In genomic region chr2:111981666-111982065, GRCh38 we compare ENCODE assay signal across 39 cellular contexts.
"Had no signal": no experiment of that assay in that cellular context is flagged by ENCODE, and none has a peak within 500 bp of the region (broad histone marks: within the 10 kb centered on the region; RNA-seq: fewer than 3 reads in every experiment).

No MANE protein-coding gene starts in this region.

- H3K4me1 ChIP-seq: ascending aorta, body of pancreas, breast epithelium had no signal

- H3K27ac ChIP-seq: adrenal gland, ascending aorta, body of pancreas, brain microvascular endothelial cell, breast epithelium, cardiac muscle cell had no signal

- ATAC-seq: activated naive CD8-positive, alpha-beta T cell treated with anti-CD3 and anti-CD28 coated beads, Interleukin-2, amount 50 U/mL, for 24 hours; activated T-cell treated with anti-CD3 and anti-CD28 coated beads, Interleukin-2, amount 50 U/mL, for 4 hours; activated T-cell treated with anti-CD3 and anti-CD28 coated beads, Interleukin-2, amount 50 U/mL, for 72 hours; activated T-helper 17 cell treated with anti-CD3 and anti-CD28 coated beads, Interleukin-2, amount 50 U/mL, for 72 hours; body of pancreas had no signal

- H3K9me3 ChIP-seq: ascending aorta, body of pancreas had no signal

- H3K4me3 Mint-ChIP-seq: activated naive CD4-positive, alpha-beta T cell treated with anti-CD3 and anti-CD28 coated beads for 36 hours; activated naive CD4-positive, alpha-beta T cell treated with anti-CD3 and anti-CD28 coated beads, Interleukin-2, amount 10 ng/mL, durations not matched to agents 7 days and 5 days; activated naive CD4-positive, alpha-beta T cell treated with anti-CD3 and anti-CD28 coated beads, Interleukin-2, amount 50 U/mL, for 24 hours; activated naive CD8-positive, alpha-beta T cell; activated naive CD8-positive, alpha-beta T cell treated with anti-CD3 and anti-CD28 coated beads for 36 hours; activated naive CD8-positive, alpha-beta T cell treated with anti-CD3 and anti-CD28 coated beads, Interleukin-2, amount 10 ng/mL, durations not matched to agents 7 days and 5 days; activated naive CD8-positive, alpha-beta T cell treated with anti-CD3 and anti-CD28 coated beads, Interleukin-2, amount 50 U/mL, for 24 hours; activated T-cell treated with anti-CD3 and anti-CD28 coated beads, Interleukin-2, amount 50 U/mL, for 24 hours; activated T-cell treated with anti-CD3 and anti-CD28 coated beads, Interleukin-2, amount 50 U/mL, for 4 hours; activated T-helper 1 cell treated with anti-CD3 and anti-CD28 coated beads, Interleukin-12 subunit alpha, Interleukin-12 subunit beta, Interleukin-2, Interleukin-4 antibody, amounts not matched to agents 30 ng/mL and 10 ng/mL and 1 ng/mL, durations not matched to agents 14 hours and 24 hours and 36 hours; brain; central memory CD8-positive, alpha-beta T cell had no signal

- H3K4me1 Mint-ChIP-seq: activated naive CD4-positive, alpha-beta T cell treated with anti-CD3 and anti-CD28 coated beads, Interleukin-2, amount 50 U/mL, for 24 hours; activated naive CD8-positive, alpha-beta T cell treated with anti-CD3 and anti-CD28 coated beads, Interleukin-2, amount 10 ng/mL, durations not matched to agents 7 days and 5 days had no signal

- H3K27ac Mint-ChIP-seq: activated naive CD4-positive, alpha-beta T cell treated with anti-CD3 and anti-CD28 coated beads, Interleukin-2, amount 10 ng/mL, durations not matched to agents 7 days and 5 days; activated naive CD4-positive, alpha-beta T cell treated with anti-CD3 and anti-CD28 coated beads, Interleukin-2, amount 50 U/mL, for 24 hours; activated naive CD8-positive, alpha-beta T cell; activated naive CD8-positive, alpha-beta T cell treated with anti-CD3 and anti-CD28 coated beads for 36 hours; activated naive CD8-positive, alpha-beta T cell treated with anti-CD3 and anti-CD28 coated beads, Interleukin-2, amount 10 ng/mL, durations not matched to agents 7 days and 5 days; activated naive CD8-positive, alpha-beta T cell treated with anti-CD3 and anti-CD28 coated beads, Interleukin-2, amount 50 U/mL, for 24 hours; brain had no signal

- H3K36me3 ChIP-seq: brain microvascular endothelial cell, breast epithelium had no signal

- DNase-seq: activated effector memory CD4-positive, alpha-beta T cell treated with anti-CD3 and anti-CD28 coated beads, Interleukin-2, amount 50 U/mL, for 16 hours; activated effector memory CD4-positive, alpha-beta T cell treated with Interleukin-2 at 50 U/mL for 16 hours; activated gamma-delta T cell; activated gamma-delta T cell treated with Interleukin-2 at 50 U/mL for 16 hours; activated naive CD4-positive, alpha-beta T cell; activated naive CD4-positive, alpha-beta T cell treated with anti-CD3 and anti-CD28 coated beads for 36 hours; activated naive CD4-positive, alpha-beta T cell treated with anti-CD3 and anti-CD28 coated beads, Interleukin-2, amount 10 ng/mL, durations not matched to agents 7 days and 5 days; activated naive CD4-positive, alpha-beta T cell treated with anti-CD3 and anti-CD28 coated beads, Interleukin-2, amount 50 U/mL, for 16 hours; activated naive CD4-positive, alpha-beta T cell treated with Interleukin-2 at 50 U/mL for 16 hours; activated naive CD8-positive, alpha-beta T cell treated with anti-CD3 and anti-CD28 coated beads for 36 hours; activated naive CD8-positive, alpha-beta T cell treated with anti-CD3 and anti-CD28 coated beads, Interleukin-2, amount 10 ng/mL, durations not matched to agents 7 days and 5 days; activated naive CD8-positive, alpha-beta T cell treated with anti-CD3 and anti-CD28 coated beads, Interleukin-2, amount 50 U/mL, for 24 hours; activated T-cell treated with anti-CD3 and anti-CD28 coated beads for 4 hours; activated T-cell treated with anti-CD3 and anti-CD28 coated beads, Interleukin-2, amount 50 U/mL, for 1 hour; activated T-cell treated with anti-CD3 and anti-CD28 coated beads, Interleukin-2, amount 50 U/mL, for 24 hours; activated T-cell treated with anti-CD3 and anti-CD28 coated beads, Interleukin-2, amount 50 U/mL, for 4 hours; activated T-cell treated with anti-CD3 and anti-CD28 coated beads, Interleukin-2, amount 50 U/mL, for 48 hours; activated T-cell treated with anti-CD3 and anti-CD28 coated beads, Interleukin-2, amount 50 U/mL, for 72 hours; amniotic stem cell; amygdala; anterior cingulate cortex; aorta; body of pancreas; brain microvascular endothelial cell; caudate nucleus; central memory CD4-positive, alpha-beta T cell; cerebellar nuclear complex had no signal

- FAIRE-seq: astrocyte, bronchial epithelial cell had no signal

- H3K27me3 ChIP-seq: adrenal gland, ascending aorta, body of pancreas, brain microvascular endothelial cell, breast epithelium, cardiac muscle cell had no signal

- H3K36me3 Mint-ChIP-seq: activated naive CD4-positive, alpha-beta T cell treated with anti-CD3 and anti-CD28 coated beads, Interleukin-2, amount 10 ng/mL, durations not matched to agents 7 days and 5 days; activated naive CD8-positive, alpha-beta T cell treated with anti-CD3 and anti-CD28 coated beads for 36 hours had no signal

- H3K27me3 Mint-ChIP-seq: activated naive CD4-positive, alpha-beta T cell treated with anti-CD3 and anti-CD28 coated beads, Interleukin-2, amount 50 U/mL, for 24 hours; activated naive CD8-positive, alpha-beta T cell; activated naive CD8-positive, alpha-beta T cell treated with anti-CD3 and anti-CD28 coated beads, Interleukin-2, amount 50 U/mL, for 24 hours; activated T-cell treated with anti-CD3 and anti-CD28 coated beads, Interleukin-2, amount 50 U/mL, for 24 hours; activated T-helper 17 cell treated with anti-CD3 and anti-CD28 coated beads, Interleukin-2, amount 50 U/mL, for 72 hours had no signal

- H3K4me3 ChIP-seq: adrenal gland, ascending aorta, body of pancreas, breast epithelium, cardiac muscle cell had no signal
